In genomic region chr11:76395296-76395695, GRCh38 we compare ENCODE assay signal across 28 cellular contexts.
"Had no signal": no experiment of that assay in that cellular context is flagged by ENCODE, and none has a peak within 500 bp of the region (broad histone marks: within the 10 kb centered on the region; RNA-seq: fewer than 3 reads in every experiment).

No MANE protein-coding gene starts in this region.

- H3K27ac ChIP-seq: neural progenitor cell, ovary, parathyroid adenoma, psoas muscle, right lobe of liver, sigmoid colon, stomach, thoracic aorta, thyroid gland, tibial nerve, upper lobe of left lung, vagina had no signal

- H3K4me1 ChIP-seq: neural progenitor cell, parathyroid adenoma, psoas muscle, right lobe of liver, thyroid gland, tibial nerve, upper lobe of left lung, vagina had no signal

- ATAC-seq: natural killer cell; psoas muscle; right cardiac atrium; right lobe of liver; stimulated activated effector memory CD8-positive, alpha-beta T cell treated with anti-CD3 and anti-CD28 coated beads, Interleukin-12 subunit alpha, Interleukin-12 subunit beta, amount 100 ng/mL, for 72 hours; stimulated activated naive B cell treated with anti-CD40 and anti-IgM and Interleukin-4, amounts not matched to agents 10 μg/mL and 1 μg/mL and 100 μg/mL, for 72 hours had no signal

- H3K9me3 Mint-ChIP-seq: natural killer cell; nephron; neural progenitor cell; stimulated activated effector memory CD8-positive, alpha-beta T cell treated with anti-CD3 and anti-CD28 coated beads, Interleukin-12 subunit alpha, Interleukin-12 subunit beta, amount 100 ng/mL, for 72 hours; stimulated activated naive B cell treated with anti-CD40 and anti-IgM and Interleukin-4, amounts not matched to agents 10 μg/mL and 1 μg/mL and 100 μg/mL, for 72 hours; stimulated activated naive CD8-positive, alpha-beta T cell treated with anti-CD3 and anti-CD28 coated beads, Interleukin-15, Interleukin-2, amounts not matched to agents 100 ng/mL and 50 ng/mL, for 24 hours had no signal

- H3K4me3 ChIP-seq: neural progenitor cell, ovary, psoas muscle, right lobe of liver, sigmoid colon, stomach, thoracic aorta, thyroid gland, tibial nerve, upper lobe of left lung, vagina had no signal

- H3K36me3 ChIP-seq: neural progenitor cell, ovary, right lobe of liver, sigmoid colon, stomach, thoracic aorta, thyroid gland, tibial nerve, upper lobe of left lung, vagina had no signal

- H3K9ac ChIP-seq: neural progenitor cell, parathyroid adenoma had no signal

- H3K36me3 Mint-ChIP-seq: natural killer cell; stimulated activated effector memory CD8-positive, alpha-beta T cell treated with anti-CD3 and anti-CD28 coated beads, Interleukin-12 subunit alpha, Interleukin-12 subunit beta, amount 100 ng/mL, for 72 hours; stimulated activated naive B cell treated with anti-CD40 and anti-IgM and Interleukin-4, amounts not matched to agents 10 μg/mL and 1 μg/mL and 100 μg/mL, for 72 hours had no signal

- H3K79me2 ChIP-seq: parathyroid adenoma had no signal

- H3K4me2 ChIP-seq: neural progenitor cell had no signal

- H3K27ac Mint-ChIP-seq: natural killer cell; neural progenitor cell; progenitor cell of endocrine pancreas; stimulated activated effector memory CD8-positive, alpha-beta T cell treated with anti-CD3 and anti-CD28 coated beads, Interleukin-12 subunit alpha, Interleukin-12 subunit beta, amount 100 ng/mL, for 72 hours; stimulated activated naive B cell treated with anti-CD40 and anti-IgM and Interleukin-4, amounts not matched to agents 10 μg/mL and 1 μg/mL and 100 μg/mL, for 72 hours; stimulated activated naive CD8-positive, alpha-beta T cell treated with anti-CD3 and anti-CD28 coated beads, Interleukin-15, Interleukin-2, amounts not matched to agents 100 ng/mL and 50 ng/mL, for 24 hours had no signal

- H2AFZ ChIP-seq: neural progenitor cell, parathyroid adenoma had no signal

- H3K27me3 ChIP-seq: neural progenitor cell, ovary, right lobe of liver, sigmoid colon, stomach, thyroid gland, tibial nerve, upper lobe of left lung, vagina had no signal

- H3K9me3 ChIP-seq: ovary, psoas muscle, right lobe of liver, sigmoid colon, stomach, thoracic aorta, thyroid gland, tibial nerve, upper lobe of left lung, vagina had no signal

- H3K4me3 Mint-ChIP-seq: natural killer cell; nephron; neural progenitor cell; stimulated activated effector memory CD8-positive, alpha-beta T cell treated with anti-CD3 and anti-CD28 coated beads, Interleukin-12 subunit alpha, Interleukin-12 subunit beta, amount 100 ng/mL, for 72 hours; stimulated activated naive B cell treated with anti-CD40 and anti-IgM and Interleukin-4, amounts not matched to agents 10 μg/mL and 1 μg/mL and 100 μg/mL, for 72 hours; stimulated activated naive CD8-positive, alpha-beta T cell treated with anti-CD3 and anti-CD28 coated beads, Interleukin-15, Interleukin-2, amounts not matched to agents 100 ng/mL and 50 ng/mL, for 24 hours had no signal

- H3K4me1 Mint-ChIP-seq: stimulated activated effector memory CD8-positive, alpha-beta T cell treated with anti-CD3 and anti-CD28 coated beads, Interleukin-12 subunit alpha, Interleukin-12 subunit beta, amount 100 ng/mL, for 72 hours had no signal

- DNase-seq: natural killer cell; occipital lobe; ovary; posterior cingulate gyrus; psoas muscle; right cardiac atrium; right lobe of liver; sigmoid colon; small intestine; stimulated activated CD4-positive, alpha-beta T cell treated with anti-CD3 and anti-CD28 coated beads, Interleukin-15, amount 100 ng/mL, for 24 hours; stimulated activated CD4-positive, alpha-beta T cell treated with anti-CD3 and anti-CD28 coated beads, Interleukin-2, amount 100 ng/mL, for 24 hours; stimulated activated CD4-positive, alpha-beta T cell treated with anti-CD3 and anti-CD28 coated beads, Interleukin-2, amount 100 ng/mL, for 48 hours; stimulated activated CD4-positive, alpha-beta T cell treated with anti-CD3 and anti-CD28 coated beads, Interleukin-4, amount 100 ng/mL, for 24 hours; stimulated activated naive B cell treated with anti-CD40 and anti-IgM and Interleukin-4, amounts not matched to agents 10 μg/mL and 1 μg/mL and 100 μg/mL, for 72 hours; stimulated activated naive CD4-positive, alpha-beta T cell treated with Interleukin-2 at 50 U/mL for 16 hours; stomach; thyroid gland; trophoblast cell; upper lobe of left lung had no signal

- H3K27me3 Mint-ChIP-seq: progenitor cell of endocrine pancreas; stimulated activated naive B cell treated with anti-CD40 and anti-IgM and Interleukin-4, amounts not matched to agents 10 μg/mL and 1 μg/mL and 100 μg/mL, for 72 hours; stimulated activated naive CD8-positive, alpha-beta T cell treated with anti-CD3 and anti-CD28 coated beads, Interleukin-15, Interleukin-2, amounts not matched to agents 100 ng/mL and 50 ng/mL, for 24 hours had no signal
